ENCODE assay signal across 8 cellular contexts in the genomic region with DNA sequence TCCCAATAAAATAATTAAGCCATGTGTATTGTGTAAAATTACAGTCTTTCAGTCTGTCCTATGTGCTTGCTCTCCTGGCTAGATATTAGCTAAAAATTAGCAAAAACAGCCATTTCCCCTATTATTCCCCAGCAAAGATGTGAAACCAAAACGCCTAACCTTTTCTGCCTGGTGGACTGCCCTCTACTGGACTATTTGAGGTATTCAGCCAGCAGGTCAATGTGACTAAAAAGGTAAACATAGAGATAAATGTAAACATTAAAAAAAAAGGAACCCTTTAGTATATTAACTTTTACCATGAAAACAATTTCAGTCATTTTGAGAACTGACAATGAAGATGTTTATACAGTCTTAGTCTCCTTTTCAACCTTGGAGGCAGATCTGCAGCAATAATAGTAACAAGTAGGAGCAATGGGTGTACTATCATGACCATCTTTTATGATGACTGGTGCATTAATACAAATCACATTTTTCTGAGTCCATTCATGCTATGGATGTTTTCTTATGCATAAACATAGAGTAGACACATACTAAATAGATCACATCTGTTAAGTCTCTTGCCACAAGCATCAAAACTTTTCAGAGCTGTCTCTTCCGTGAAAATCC. TPM values are rescaled to one million over a fixed set of nuclear protein-coding genes. Genes with fewer than 3 reads are reported as not detected.
DNase-seq lines count a peak whose midpoint lies in the region; ATAC-seq, FAIRE-seq and TF ChIP-seq lines count a peak whose summit lies in the region.

No MANE protein-coding gene starts in this region.

- H4K20me1 ChIP-seq in astrocyte (ENCODE audit: insufficient read depth, low read length) = peaks cover 5% of the 10 kb centered on the region

- TF ChIP-seq POLR2A in tibial nerve (IDR thresholded peaks at IDR 0.05) = no peak

- no peaks in the 10 kb centered on the region for H3K4me1 ChIP-seq in astrocyte (ENCODE audit: insufficient read depth, low read length)
- peaks cover 0 to under 1% (median 0%) of the 10 kb centered on the region in 4 donors for H3K4me1 ChIP-seq in tibial nerve

- H3K4me1 Mint-ChIP-seq in astrocyte (ENCODE audit: low read depth, unreplicated experiment) = no peaks in the 10 kb centered on the region

- H3K4me3 ChIP-seq in astrocyte (ENCODE audit: insufficient read depth, low read depth, low read length) (no peak overlapping the region), tibial nerve (no peak overlapping the region)

- H3K4me2 ChIP-seq in astrocyte (ENCODE audit: low read length) = no peak overlapping the region

- no peak for FAIRE-seq in astrocyte (lab: Jason Lieb, UNC)

- H3K27me3 ChIP-seq in astrocyte (ENCODE audit: insufficient read depth, low read length) = no peaks in the 10 kb centered on the region
- no peaks in the 10 kb centered on the region for H3K27me3 ChIP-seq in tibial nerve

- peak; percentile 23 for DNase-seq in stimulated activated CD4-positive, alpha-beta T cell treated with anti-CD3 and anti-CD28 coated beads, Interleukin-1b, Interleukin-23, amount 100 ng/mL, for 48 hours
- DNase-seq in stimulated activated CD4-positive, alpha-beta T cell treated with anti-CD3 and anti-CD28 coated beads, Interleukin-2, amount 100 ng/mL, for 24 hours = no peak
- DNase-seq in LHCN-M2 (ENCODE audit: low read depth) = peak; percentile 39
- peak; percentile 12 for DNase-seq in astrocyte (ENCODE audit: low read depth)
- DNase-seq in iris pigment epithelial cell (ENCODE audit: low read depth) = peak; percentile 40
- DNase-seq in tibial nerve (ENCODE audit: low spot score in 2 of 2) = no peak
- no peak for DNase-seq in UCSD-AML1 (lab: John Stamatoyannopoulos, UW; ENCODE audit: unreplicated experiment)

- peaks cover 6% of the 10 kb centered on the region for H3K36me3 Mint-ChIP-seq in astrocyte (ENCODE audit: low read depth, unreplicated experiment)

- H2AFZ ChIP-seq in astrocyte (ENCODE audit: low read depth, low read length) = no peak overlapping the region

- H3K27ac Mint-ChIP-seq in astrocyte (ENCODE audit: unreplicated experiment) = no peak overlapping the region

- H3K4me3 Mint-ChIP-seq in astrocyte (ENCODE audit: unreplicated experiment) = no peak overlapping the region

- 48 to 52% methylated on average over 2 of the region's 2 CpGs for WGBS in tibial nerve, 2 donors

- no peaks in the 10 kb centered on the region for H3K9me3 ChIP-seq in astrocyte (ENCODE audit: insufficient read depth, low read depth, low read length)
- H3K9me3 ChIP-seq in tibial nerve = no peaks in the 10 kb centered on the region

- H3K9me3 Mint-ChIP-seq in astrocyte (ENCODE audit: unreplicated experiment) = peaks cover 2% of the 10 kb centered on the region

- no peak for TF ChIP-seq EP300 in tibial nerve (IDR thresholded peaks at IDR 0.05)

- H3K27ac ChIP-seq in astrocyte (ENCODE audit: low read depth, low read length) = no peak overlapping the region
- no peak overlapping the region for H3K27ac ChIP-seq in tibial nerve

- peak; percentile 82 for ATAC-seq in GM21528 (IDR thresholded peaks at IDR 0.05; ENCODE audit: low FRiP score, unreplicated experiment)

- peaks cover 3% of the 10 kb centered on the region for H3K79me2 ChIP-seq in astrocyte (ENCODE audit: insufficient read depth, low read length)

- H3K27me3 Mint-ChIP-seq in astrocyte (ENCODE audit: low read depth, unreplicated experiment) = no peaks in the 10 kb centered on the region

- H3K9ac ChIP-seq in astrocyte (ENCODE audit: low read length) = no peak overlapping the region

- peak; percentile 87 for TF ChIP-seq CTCF in astrocyte (IDR thresholded peaks at IDR 0.05; ENCODE audit: insufficient read depth, low read depth, low read length)
- TF ChIP-seq CTCF in tibial nerve (IDR thresholded peaks at IDR 0.05) = peak; percentile 59 to 69 (median 68)

- H3K36me3 ChIP-seq in astrocyte (ENCODE audit: insufficient read depth, low read length) (peaks cover 46% of the 10 kb centered on the region), tibial nerve (peaks cover 0 to 80% (median under 1%) of the 10 kb centered on the region in 3 donors)

RNA-seq across cellular contexts. Expression of a gene that starts 10.1 kb away (rescaled TPM):
- total RNA-seq in LHCN-M2 (2014; rRNA removed) = 72.9 and 78.6 TPM in 2 replicates
- polyA plus RNA-seq in LHCN-M2 (2012) = 45.5 TPM
- 58.3 and 66.3 TPM in 2 replicates for total RNA-seq in astrocyte
- 10 to 100 TPM; 36.0 to 68.1 (median 49.7) TPM for total RNA-seq in tibial nerve

RNA-seq across cellular contexts. Expression of a gene that starts 10.5 kb away (rescaled TPM):
- total RNA-seq in LHCN-M2 (2014; rRNA removed) = 171 and 369 TPM in 2 replicates
- polyA plus RNA-seq in LHCN-M2 (2012) = 61.1 TPM
- 108 and 110 TPM in 2 replicates for total RNA-seq in astrocyte
- 10 to 100 TPM; 46.0 to 72.0 (median 46.6) TPM for total RNA-seq in tibial nerve

RNA-seq across cellular contexts. Expression of a gene that starts 14.8 kb away (rescaled TPM):
- total RNA-seq in LHCN-M2 (2014; rRNA removed) (2.7 and 3.1 TPM in 2 replicates), astrocyte (3.9 and 6.1 TPM in 2 replicates), tibial nerve (1,000 to 10,000 TPM in 2 of 4 donors, 100 to 1,000 TPM in 2; 536 to 1,379 (median 988) TPM)
- 1.4 TPM for polyA plus RNA-seq in LHCN-M2 (2012)

Comparison
In these comparisons a context has a peak if more than half of its experiments do, and no peak if none do; other contexts are left out.
1. DNase-seq: peak in stimulated activated CD4-positive, alpha-beta T cell treated with anti-CD3 and anti-CD28 coated beads, Interleukin-1b, Interleukin-23, amount 100 ng/mL, for 48 hours (single experiment), LHCN-M2 (single experiment), astrocyte (single experiment) and iris pigment epithelial cell (single experiment); none in stimulated activated CD4-positive, alpha-beta T cell treated with anti-CD3 and anti-CD28 coated beads, Interleukin-2, amount 100 ng/mL, for 24 hours (0 of 2), tibial nerve (0 of 2) and UCSD-AML1 (single experiment).
2. RNA of a gene that starts 14.8 kb away (total RNA-seq): 536 to 1,379 TPM in tibial nerve; 3.9 to 6.1 TPM in astrocyte and 2.7 to 3.1 TPM in LHCN-M2; every median in the first group is over 10 times any median in the second.